Comparison of ENCODE assay signal across 8 cellular contexts in the genomic region with DNA sequence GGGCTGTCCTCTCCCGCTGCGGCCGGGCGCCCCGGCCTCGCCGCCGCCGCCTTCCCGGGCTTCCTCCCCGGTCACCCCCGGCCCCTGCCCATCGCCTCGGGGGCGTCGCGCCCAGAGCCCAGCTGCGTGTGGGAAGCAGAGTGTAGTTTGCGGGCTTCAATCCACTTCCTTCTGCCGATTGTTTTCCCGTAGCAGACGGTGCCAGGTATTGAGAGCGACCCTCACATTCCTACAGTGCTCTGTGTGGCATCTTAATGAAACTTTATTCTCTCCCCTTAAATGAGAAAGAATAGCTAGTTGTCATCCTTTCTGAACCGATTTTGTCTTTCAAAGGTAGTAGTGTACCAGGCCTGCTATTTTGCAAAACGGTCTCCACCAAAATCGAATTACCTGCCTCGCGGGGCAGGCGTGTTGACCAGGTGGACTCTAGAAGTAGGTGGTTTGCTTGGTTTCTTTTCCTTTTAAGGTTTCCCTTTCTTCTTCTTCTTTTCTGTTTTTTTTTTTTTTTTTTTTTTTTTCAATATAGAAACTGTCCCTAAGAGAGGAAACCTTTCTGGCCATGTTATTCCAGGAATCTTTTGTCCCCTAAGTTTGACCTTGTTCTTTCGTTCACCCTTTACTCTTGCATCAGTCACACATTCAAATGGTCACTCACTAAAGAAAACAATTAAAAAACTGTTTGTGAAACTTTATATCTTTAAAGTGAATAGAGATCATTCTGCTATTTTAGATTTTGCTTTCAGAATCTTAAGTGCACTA. TPM values are rescaled to one million over a fixed set of nuclear protein-coding genes. Genes with fewer than 3 reads are reported as not detected.
DNase-seq lines count a peak whose midpoint lies in the region; ATAC-seq and TF ChIP-seq lines count a peak whose summit lies in the region.

No MANE protein-coding gene starts in this region.

- TF ChIP-seq CTCF in GM12875 (IDR thresholded peaks at IDR 0.05; ENCODE audit: borderline replicate concordance, insufficient read depth, low read depth, low read length): no peak

- H3K36me3 ChIP-seq in iPS-15b (ENCODE audit: control insufficient read depth, insufficient read depth, low read length): no peaks in the 10 kb centered on the region

- DNase-seq in activated naive CD8-positive, alpha-beta T cell treated with anti-CD3 and anti-CD28 coated beads for 36 hours: no peak
- no peak for DNase-seq in DMS153 (lab: John Stamatoyannopoulos, UW)

- H3K27me3 ChIP-seq in iPS-15b (ENCODE audit: control insufficient read depth, insufficient read depth, low read length): peaks cover 7% of the 10 kb centered on the region

- peak overlapping the region; percentile 62 for H3K4me3 ChIP-seq in GM12875 (ENCODE audit: low read depth, low read length)
- H3K4me3 ChIP-seq in iPS-15b (ENCODE audit: low read depth, low read length): peak overlapping the region; percentile 71
- H3K4me3 ChIP-seq in skin epidermis: peak overlapping the region; percentile 58 to 84 (median 70)

- H3K27ac Mint-ChIP-seq in activated naive CD8-positive, alpha-beta T cell treated with anti-CD3 and anti-CD28 coated beads for 36 hours: peak overlapping the region; percentile 90

- peaks cover 26% of the 10 kb centered on the region for H3K4me1 Mint-ChIP-seq in activated naive CD8-positive, alpha-beta T cell treated with anti-CD3 and anti-CD28 coated beads for 36 hours

- H3K27me3 Mint-ChIP-seq in activated naive CD8-positive, alpha-beta T cell treated with anti-CD3 and anti-CD28 coated beads for 36 hours: peaks cover 3% of the 10 kb centered on the region

- H3K36me3 Mint-ChIP-seq in activated naive CD8-positive, alpha-beta T cell treated with anti-CD3 and anti-CD28 coated beads for 36 hours: peaks cover 4% of the 10 kb centered on the region

- no peak for TF ChIP-seq EP300 in Ishikawa (IDR thresholded peaks at IDR 0.05; ENCODE audit: borderline replicate concordance)

- H3K9me3 ChIP-seq in iPS-15b (ENCODE audit: control insufficient read depth, insufficient read depth, low read length): no peaks in the 10 kb centered on the region

- peaks cover 7% of the 10 kb centered on the region for H3K4me1 ChIP-seq in iPS-15b (ENCODE audit: control insufficient read depth, insufficient read depth, low read length)

- no peak for TF ChIP-seq RAD21 in Ishikawa (IDR thresholded peaks at IDR 0.05; ENCODE audit: low read depth)

- peak overlapping the region; percentile 66 for H3K9ac ChIP-seq in iPS-15b (ENCODE audit: low read depth, low read length)

- peak overlapping the region; percentile 80 to 95 (median 89) for H3K27ac ChIP-seq in skin epidermis

- ATAC-seq in HG02852 (IDR thresholded peaks at IDR 0.05; ENCODE audit: unreplicated experiment): no peak
- ATAC-seq in GM19463 (IDR thresholded peaks at IDR 0.05; ENCODE audit: unreplicated experiment): no peak

- H3K9me3 Mint-ChIP-seq in activated naive CD8-positive, alpha-beta T cell treated with anti-CD3 and anti-CD28 coated beads for 36 hours: no peaks in the 10 kb centered on the region

- peak overlapping the region; percentile 91 for H3K4me3 Mint-ChIP-seq in activated naive CD8-positive, alpha-beta T cell treated with anti-CD3 and anti-CD28 coated beads for 36 hours

TF ChIP-seq in Ishikawa, 13 proteins besides CTCF, POLR2A, EP300 and RAD21:
- TF ChIP-seq EGR1 (IDR thresholded peaks at IDR 0.05): no peak
- TF ChIP-seq, protein P1, sequence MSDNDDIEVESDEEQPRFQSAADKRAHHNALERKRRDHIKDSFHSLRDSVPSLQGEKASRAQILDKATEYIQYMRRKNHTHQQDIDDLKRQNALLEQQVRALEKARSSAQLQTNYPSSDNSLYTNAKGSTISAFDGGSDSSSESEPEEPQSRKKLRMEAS (IDR thresholded peaks at IDR 0.05): 0 out of 2 replicates have a peak, but pooled peaks have one; percentile 16

RNA-seq across cellular contexts. Expression of a gene that starts 0.9 kb away (rescaled TPM):
- 10 to 100 TPM; 34.9 to 36.4 TPM for total RNA-seq in activated naive CD8-positive, alpha-beta T cell treated with anti-CD3 and anti-CD28 coated beads for 36 hours
